12 cellular contexts compared by ENCODE assay signal in genomic region chr6:139600919-139601470, GRCh38.
A peak's percentile ranks its signal among the peaks of the same experiment; 100 is the strongest.
DNase-seq lines count a peak whose midpoint lies in the region; ATAC-seq and TF ChIP-seq lines count a peak whose summit lies in the region.
"Had no signal": no experiment of that assay in that cellular context is flagged by ENCODE, and none has a peak within 500 bp of the region (broad histone marks: within the 10 kb centered on the region; RNA-seq: fewer than 3 reads in every experiment).

No MANE protein-coding gene starts in this region.

- no peak for TF ChIP-seq CTCF in Panc1 (IDR thresholded peaks at IDR 0.05)

- H3K4me3 ChIP-seq in Panc1 (ENCODE audit: low read depth in 2 of 2, low read length in 2 of 2): no peak overlapping the region

- peak; percentile 97 for ATAC-seq in GM18498 (IDR thresholded peaks at IDR 0.05; ENCODE audit: unreplicated experiment)
- ATAC-seq in GM19372 (IDR thresholded peaks at IDR 0.05; ENCODE audit: low read depth, unreplicated experiment): peak; percentile 95
- ATAC-seq in HG02938 (IDR thresholded peaks at IDR 0.05; ENCODE audit: unreplicated experiment): peak; percentile 96
- ATAC-seq in Panc1: no peak
- ATAC-seq: CD8-positive, alpha-beta T cell; T-cell had no signal

- in situ Hi-C loops in Panc1 (cut with HindIII; ENCODE audit: low pct_unique_long_range_greater_than_20kb, low sequenced_read_pairs): no loop called here

- POLR2A ChIA-PET in Panc1 (lab: Charles Lee): no interaction called here

- H3K36me3 ChIP-seq in Panc1 (ENCODE audit: control insufficient read depth, insufficient read depth, low read length): no peaks in the 10 kb centered on the region

- intact Hi-C loops in Panc1 (cut with micrococcal nuclease; ENCODE audit: unreplicated experiment): no loop called here

- H3K27ac ChIP-seq in Panc1 (ENCODE audit: low read length): peak overlapping the region; percentile 13; the same call in 1 of the 2 replicates

- no peaks in the 10 kb centered on the region for H3K27me3 ChIP-seq in Panc1 (ENCODE audit: control insufficient read depth, insufficient read depth, low read length)

- H3K4me1 ChIP-seq in Panc1 (ENCODE audit: control insufficient read depth, insufficient read depth, low read length): peaks cover 15% of the 10 kb centered on the region

- no peaks in the 10 kb centered on the region for H3K9me3 ChIP-seq in Panc1 (ENCODE audit: control insufficient read depth, insufficient read depth, low read depth, low read length)

- CTCF ChIA-PET in Panc1 (lab: Charles Lee): no interaction called here

- no TSS peak for BruUV-seq in Panc1 (replicated peaks; lab: Mats Ljungman, UMichigan)

- DNase-seq in Panc1 (ENCODE audit: low read depth, low spot score) (no peak), NCI-H1105 (lab: John Stamatoyannopoulos, UW) (no peak), Ammon's horn (ENCODE audit: low spot score) (no peak), NCI-H2196 treated with DMSO at 0.1 percent for 48 hours (lab: John Stamatoyannopoulos, UW; ENCODE audit: unreplicated experiment) (no peak), germinal center (ENCODE audit: low spot score) (no peak)
- DNase-seq: activated naive CD4-positive, alpha-beta T cell treated with anti-CD3 and anti-CD28 coated beads, Interleukin-2, amount 50 U/mL, for 16 hours; CD8-positive, alpha-beta T cell; NCI-H2171; T-cell had no signal
